ENCODE assay signal across 8 cellular contexts in the genomic region with DNA sequence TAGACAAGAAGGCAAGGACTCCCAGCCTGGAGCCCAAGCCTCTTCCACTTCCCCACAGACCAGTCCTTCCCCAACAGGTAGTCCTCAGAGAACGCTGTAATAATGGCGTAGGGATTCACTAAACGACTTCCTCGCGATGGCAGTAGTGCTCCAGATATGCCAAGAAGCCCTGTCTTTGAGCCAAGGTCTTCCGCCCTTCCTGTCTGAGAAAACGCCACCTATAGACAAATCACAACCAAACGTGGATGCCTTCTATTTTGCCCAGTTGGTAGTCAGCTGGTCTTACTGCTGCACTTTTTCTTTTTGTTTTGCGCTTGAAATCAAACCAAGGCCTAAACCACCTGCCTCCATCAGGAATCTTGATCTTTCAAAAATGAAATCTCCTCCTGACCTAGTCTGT.
DNase-seq lines count a peak whose midpoint lies in the region; ATAC-seq and TF ChIP-seq lines count a peak whose summit lies in the region.

No MANE protein-coding gene starts in this region.

- H3K36me3 ChIP-seq in esophagus squamous epithelium (no peaks in the 10 kb centered on the region), smooth muscle cell (ENCODE audit: low read depth) (peaks cover 3% of the 10 kb centered on the region)

- H3K4me3 Mint-ChIP-seq in CD14-positive monocyte = no peak overlapping the region

- no peaks in the 10 kb centered on the region for H3F3A ChIP-seq in smooth muscle cell (ENCODE audit: low read depth)

- H3K4me3 ChIP-seq in esophagus squamous epithelium = peak overlapping the region in 2 of 4 donors; percentile 64 to 70
- no peak overlapping the region for H3K4me3 ChIP-seq in smooth muscle cell

- H3K4me1 ChIP-seq in esophagus squamous epithelium = no peaks in the 10 kb centered on the region
- H3K4me1 ChIP-seq in smooth muscle cell (ENCODE audit: low read depth) = no peaks in the 10 kb centered on the region

- WGBS in esophagus squamous epithelium, 2 donors = 57 to 71% methylated on average over 2 to 3 of the region's 9 CpGs
- 89% methylated on average over 9 of the region's 9 CpGs for WGBS in smooth muscle cell (ENCODE audit: low lambda C conversion rate)

- no peaks in the 10 kb centered on the region for H4K20me1 ChIP-seq in smooth muscle cell (ENCODE audit: low read depth)

- no peak overlapping the region for H3K9ac ChIP-seq in smooth muscle cell (ENCODE audit: low read depth)

- TF ChIP-seq CTCF in CD14-positive monocyte (IDR thresholded peaks at IDR 0.05) (no peak), esophagus squamous epithelium (IDR thresholded peaks at IDR 0.05) (peak in 4 of 6 experiments; percentile 27 to 56 (median 40)), smooth muscle cell (IDR thresholded peaks at IDR 0.05; ENCODE audit: borderline replicate concordance, insufficient read depth, poor library complexity, severe bottlenecking) (no peak)

- peak overlapping the region in 2 of 4 donors; percentile 87 for H3K27ac ChIP-seq in esophagus squamous epithelium
- H3K27ac ChIP-seq in smooth muscle cell (ENCODE audit: low read depth) = no peak overlapping the region

- no peaks in the 10 kb centered on the region for H3K27me3 ChIP-seq in esophagus squamous epithelium
- H3K27me3 ChIP-seq in smooth muscle cell (ENCODE audit: low read depth) = no peaks in the 10 kb centered on the region

- no peaks in the 10 kb centered on the region for H3K4me1 Mint-ChIP-seq in CD14-positive monocyte

- peaks cover 0 to 2% (median 0%) of the 10 kb centered on the region in 3 donors for H3K27me3 Mint-ChIP-seq in CD14-positive monocyte (ENCODE audit: low read depth in 3 of 3)

- no peaks in the 10 kb centered on the region for H3K79me2 ChIP-seq in smooth muscle cell (ENCODE audit: low read depth)

- intact Hi-C loops in CD14-positive monocyte (cut with micrococcal nuclease) = no loop called here
- intact Hi-C loops in esophagus squamous epithelium (cut with DNase I) = no loop called here

- DNase-seq in CD14-positive monocyte (ENCODE audit: low spot score) (no peak), NOMO-1 (lab: John Stamatoyannopoulos, UW; ENCODE audit: unreplicated experiment in 2 of 2) (peak; percentile 78), esophagus squamous epithelium (lab: John Stamatoyannopoulos, UW) (no peak), ureter (ENCODE audit: low spot score) (peak; percentile 83), left lobe of liver (ENCODE audit: low spot score) (no peak), smooth muscle cell (lab: John Stamatoyannopoulos, UW; ENCODE audit: unreplicated experiment) (no peak)

- no peak overlapping the region for H2AFZ ChIP-seq in smooth muscle cell (ENCODE audit: low read depth)

- no peak overlapping the region for H3K4me2 ChIP-seq in smooth muscle cell

- H3K27ac Mint-ChIP-seq in CD14-positive monocyte = peak overlapping the region in 4 of 7 donors; percentile 84 to 95 (median 87)

- H3K36me3 Mint-ChIP-seq in CD14-positive monocyte = peaks cover 11 to 17% of the 10 kb centered on the region in 2 donors

- H3K9me3 ChIP-seq in esophagus squamous epithelium (no peaks in the 10 kb centered on the region), smooth muscle cell (replicated peaks; ENCODE audit: low read depth) (no peaks in the 10 kb centered on the region)

- H3K9me3 Mint-ChIP-seq in CD14-positive monocyte = peaks cover 2 to 26% (median 14%) of the 10 kb centered on the region in 7 donors

- TF ChIP-seq POLR2A in esophagus squamous epithelium (IDR thresholded peaks at IDR 0.05) = no peak

- ATAC-seq in GM21526 (IDR thresholded peaks at IDR 0.05; ENCODE audit: low FRiP score, unreplicated experiment) = peak; percentile 52
- no peak for ATAC-seq in GM21381 (IDR thresholded peaks at IDR 0.05; ENCODE audit: unreplicated experiment)
- no peak for ATAC-seq in left lobe of liver

Comparison
In these comparisons a context has a peak if more than half of its experiments do, and no peak if none do; other contexts are left out.
1. DNase-seq: peak in NOMO-1 (2 of 2) and ureter (single experiment); none in CD14-positive monocyte (single experiment), esophagus squamous epithelium (single experiment), left lobe of liver (single experiment) and smooth muscle cell (single experiment).
2. CTCF ChIP-seq: peak in esophagus squamous epithelium (4 of 6); none in CD14-positive monocyte (single experiment) and smooth muscle cell (single experiment).